In the genomic region with DNA sequence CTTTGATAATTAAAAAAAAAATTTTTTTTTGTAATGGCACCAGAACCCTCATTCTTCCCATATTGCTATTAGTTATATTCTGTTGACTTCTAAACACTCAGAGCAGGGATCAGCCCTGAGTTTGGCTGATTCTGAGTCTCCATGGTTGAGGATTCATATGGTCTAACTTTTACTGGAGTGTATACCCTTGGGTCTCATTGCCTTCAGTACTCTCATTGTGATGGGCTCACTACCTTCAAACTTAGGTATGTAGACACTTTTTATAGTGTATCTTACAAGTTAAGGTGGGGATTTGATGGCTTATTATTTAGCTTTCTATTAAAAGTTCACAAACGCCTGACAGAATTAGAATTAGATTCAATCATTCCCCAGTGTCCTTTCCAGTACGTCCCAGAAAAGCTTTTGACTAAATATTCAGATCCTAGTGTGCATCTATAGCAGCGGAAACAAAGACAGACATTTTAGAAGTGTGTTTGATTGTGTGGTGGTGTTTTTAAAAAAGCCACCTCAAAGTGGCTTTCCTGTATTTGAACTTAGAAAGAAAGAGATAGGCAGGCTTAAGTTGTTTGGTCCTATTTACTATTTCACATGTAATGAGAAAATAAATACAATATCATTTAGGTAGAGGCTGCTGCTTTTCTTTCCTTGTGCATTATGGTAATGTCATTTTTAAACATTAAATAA, we compare ENCODE assay signal across 8 cellular contexts. TPM values are rescaled to one million over a fixed set of nuclear protein-coding genes. Genes with fewer than 3 reads are reported as not detected.
DNase-seq lines count a peak whose midpoint lies in the region; ATAC-seq lines count a peak whose summit lies in the region.

No MANE protein-coding gene starts in this region.

- H3K4me3 ChIP-seq in Jurkat, Clone E6-1 (ENCODE audit: low read length) = peak overlapping the region; percentile 60

- H3K9me3 Mint-ChIP-seq in activated naive CD8-positive, alpha-beta T cell treated with anti-CD3 and anti-CD28 coated beads, Interleukin-2, amount 50 U/mL, for 24 hours = no peaks in the 10 kb centered on the region
- no peaks in the 10 kb centered on the region for H3K9me3 Mint-ChIP-seq in immature natural killer cell
- no peaks in the 10 kb centered on the region for H3K9me3 Mint-ChIP-seq in stimulated activated naive B cell treated with anti-CD40 and anti-IgM and Interleukin-4, amounts not matched to agents 10 μg/mL and 1 μg/mL and 100 μg/mL, for 72 hours

- peaks cover 11% of the 10 kb centered on the region for H3K36me3 Mint-ChIP-seq in activated naive CD8-positive, alpha-beta T cell treated with anti-CD3 and anti-CD28 coated beads, Interleukin-2, amount 50 U/mL, for 24 hours (ENCODE audit: low read depth)
- H3K36me3 Mint-ChIP-seq in immature natural killer cell = peaks cover 3 to 14% (median 12%) of the 10 kb centered on the region in 3 donors
- H3K36me3 Mint-ChIP-seq in stimulated activated naive B cell treated with anti-CD40 and anti-IgM and Interleukin-4, amounts not matched to agents 10 μg/mL and 1 μg/mL and 100 μg/mL, for 72 hours = peaks cover 5 to 7% of the 10 kb centered on the region in 2 donors

- H3K4me3 Mint-ChIP-seq in activated naive CD8-positive, alpha-beta T cell treated with anti-CD3 and anti-CD28 coated beads, Interleukin-2, amount 50 U/mL, for 24 hours = peak overlapping the region; percentile 89
- H3K4me3 Mint-ChIP-seq in immature natural killer cell = peak overlapping the region; percentile 91 to 100 (median 94)
- H3K4me3 Mint-ChIP-seq in stimulated activated naive B cell treated with anti-CD40 and anti-IgM and Interleukin-4, amounts not matched to agents 10 μg/mL and 1 μg/mL and 100 μg/mL, for 72 hours = peak overlapping the region; percentile 55 to 58

- H3K4me1 Mint-ChIP-seq in activated naive CD8-positive, alpha-beta T cell treated with anti-CD3 and anti-CD28 coated beads, Interleukin-2, amount 50 U/mL, for 24 hours = peaks cover 58% of the 10 kb centered on the region
- peaks cover 46 to 64% of the 10 kb centered on the region in 2 donors for H3K4me1 Mint-ChIP-seq in immature natural killer cell
- H3K4me1 Mint-ChIP-seq in stimulated activated naive B cell treated with anti-CD40 and anti-IgM and Interleukin-4, amounts not matched to agents 10 μg/mL and 1 μg/mL and 100 μg/mL, for 72 hours = peaks cover 24 to 41% of the 10 kb centered on the region in 2 donors

- DNase-seq in Jurkat, Clone E6-1 (ENCODE audit: low read depth, low spot score) = peak; percentile 60
- no peak for DNase-seq in activated naive CD8-positive, alpha-beta T cell treated with anti-CD3 and anti-CD28 coated beads, Interleukin-2, amount 50 U/mL, for 24 hours
- peak in 1 of 3 donors; percentile 21 for DNase-seq in immature natural killer cell
- DNase-seq in stimulated activated naive B cell treated with anti-CD40 and anti-IgM and Interleukin-4, amounts not matched to agents 10 μg/mL and 1 μg/mL and 100 μg/mL, for 72 hours = no peak
- no peak for DNase-seq in nucleus accumbens (lab: John Stamatoyannopoulos, UW)
- DNase-seq in superior temporal gyrus (ENCODE audit: extremely low spot score) = no peak

- peak overlapping the region; percentile 95 for H3K27ac Mint-ChIP-seq in activated naive CD8-positive, alpha-beta T cell treated with anti-CD3 and anti-CD28 coated beads, Interleukin-2, amount 50 U/mL, for 24 hours
- H3K27ac Mint-ChIP-seq in immature natural killer cell = peak overlapping the region; percentile 91 to 99 (median 96)
- H3K27ac Mint-ChIP-seq in stimulated activated naive B cell treated with anti-CD40 and anti-IgM and Interleukin-4, amounts not matched to agents 10 μg/mL and 1 μg/mL and 100 μg/mL, for 72 hours = peak overlapping the region; percentile 37

- no peak for ATAC-seq in activated naive CD8-positive, alpha-beta T cell treated with anti-CD3 and anti-CD28 coated beads, Interleukin-2, amount 50 U/mL, for 24 hours
- ATAC-seq in stimulated activated naive B cell treated with anti-CD40 and anti-IgM and Interleukin-4, amounts not matched to agents 10 μg/mL and 1 μg/mL and 100 μg/mL, for 72 hours (replicated peaks) = no peak
- ATAC-seq in GM19463 (IDR thresholded peaks at IDR 0.05; ENCODE audit: unreplicated experiment) = no peak
- ATAC-seq in GM19397 (IDR thresholded peaks at IDR 0.05; ENCODE audit: unreplicated experiment) = no peak

- no peaks in the 10 kb centered on the region for H3K27me3 Mint-ChIP-seq in activated naive CD8-positive, alpha-beta T cell treated with anti-CD3 and anti-CD28 coated beads, Interleukin-2, amount 50 U/mL, for 24 hours
- H3K27me3 Mint-ChIP-seq in immature natural killer cell (ENCODE audit: low read depth in 3 of 3) = peaks cover 0 to 3% (median 0%) of the 10 kb centered on the region in 3 donors
- no peaks in the 10 kb centered on the region for H3K27me3 Mint-ChIP-seq in stimulated activated naive B cell treated with anti-CD40 and anti-IgM and Interleukin-4, amounts not matched to agents 10 μg/mL and 1 μg/mL and 100 μg/mL, for 72 hours

RNA-seq across cellular contexts. Expression of gene MACF1, which starts 1.4 kb away (rescaled TPM):
- 244 TPM for polyA plus RNA-seq in Jurkat, Clone E6-1 (2012; ENCODE audit: insufficient read depth, insufficient read length)
- polyA plus RNA-seq in immature natural killer cell = 100 to 1,000 TPM in 1 of 3 donors, 10 to 100 TPM in 2; 12.7 to 152 (median 12.9) TPM

Comparison
In these comparisons a context has a peak if more than half of its experiments do, and no peak if none do; other contexts are left out.
1. H3K27ac Mint-ChIP-seq: peak in every context shown above with its lines; median percentile 96 in immature natural killer cell; 95 in activated naive CD8-positive, alpha-beta T cell treated with anti-CD3 and anti-CD28 coated beads, Interleukin-2, amount 50 U/mL, for 24 hours; 37 in stimulated activated naive B cell treated with anti-CD40 and anti-IgM and Interleukin-4, amounts not matched to agents 10 μg/mL and 1 μg/mL and 100 μg/mL, for 72 hours.